Comparison of ENCODE assay signal across 1 cellular context in genomic region chr19:16495982-16496612, GRCh38.
TF ChIP-seq lines count a peak whose summit lies in the region.

TSS of gene C19orf44 (plus strand) at chr19:16496394. CDS start at chr19:16500793, 4,399 bp downstream.
TSS of gene CALR3 (minus strand) at chr19:16496167. CDS start at chr19:16496129, 38 bp downstream.

TF ChIP-seq in HepG2, 621 proteins besides CTCF, POLR2A, EP300 and RAD21 (continued from another document):
- TF ChIP-seq, protein P1, sequence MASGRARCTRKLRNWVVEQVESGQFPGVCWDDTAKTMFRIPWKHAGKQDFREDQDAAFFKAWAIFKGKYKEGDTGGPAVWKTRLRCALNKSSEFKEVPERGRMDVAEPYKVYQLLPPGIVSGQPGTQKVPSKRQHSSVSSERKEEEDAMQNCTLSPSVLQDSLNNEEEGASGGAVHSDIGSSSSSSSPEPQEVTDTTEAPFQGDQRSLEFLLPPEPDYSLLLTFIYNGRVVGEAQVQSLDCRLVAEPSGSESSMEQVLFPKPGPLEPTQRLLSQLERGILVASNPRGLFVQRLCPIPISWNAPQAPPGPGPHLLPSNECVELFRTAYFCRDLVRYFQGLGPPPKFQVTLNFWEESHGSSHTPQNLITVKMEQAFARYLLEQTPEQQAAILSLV (CRISPR knock-in tag; IDR thresholded peaks at IDR 0.05; ENCODE audit: borderline replicate concordance) = peak; percentile 41; the same call in 1 of the 2 replicates
- TF ChIP-seq ZZZ3 (CRISPR knock-in tag; IDR thresholded peaks at IDR 0.05; ENCODE audit: borderline replicate concordance) (0 out of 2 replicates have a peak, but pooled peaks have one; percentile 15), ARNT (IDR thresholded peaks at IDR 0.05) (no peak), KMT2A (CRISPR knock-in tag; IDR thresholded peaks at IDR 0.05) (peak; percentile 33; the same call in 1 of the 2 replicates), NFE2L1 (CRISPR knock-in tag; IDR thresholded peaks at IDR 0.05; ENCODE audit: borderline replicate concordance) (no peak), ZMYM2 (CRISPR knock-in tag; IDR thresholded peaks at IDR 0.05) (no peak), ZNF839 (CRISPR knock-in tag; IDR thresholded peaks at IDR 0.05; ENCODE audit: borderline replicate concordance) (0 out of 2 replicates have a peak, but pooled peaks have one; percentile 11), ZNF17 (CRISPR knock-in tag; IDR thresholded peaks at IDR 0.05) (no peak), TFDP2 (CRISPR knock-in tag; IDR thresholded peaks at IDR 0.05) (peak; percentile 85), CSRNP2 (CRISPR knock-in tag; conservative IDR thresholded peaks at IDR 0.05; ENCODE audit: low read depth) (no peak), ZNF34 (CRISPR knock-in tag; IDR thresholded peaks at IDR 0.05; ENCODE audit: borderline replicate concordance) (peak; percentile 51; the same call in 1 of the 2 replicates), GLI4 (CRISPR knock-in tag; IDR thresholded peaks at IDR 0.05; ENCODE audit: borderline replicate concordance) (no peak), HNF4A (CRISPR knock-in tag; IDR thresholded peaks at IDR 0.05) (no peak), ZSCAN25 (CRISPR knock-in tag; IDR thresholded peaks at IDR 0.05) (0 out of 2 replicates have a peak, but pooled peaks have one; percentile 7), ZKSCAN1 (IDR thresholded peaks at IDR 0.05; ENCODE audit: low read length) (no peak), TARDBP (CRISPR knock-in tag; IDR thresholded peaks at IDR 0.05) (peak; percentile 72), ATF5 (CRISPR knock-in tag; IDR thresholded peaks at IDR 0.05; ENCODE audit: low read depth) (no peak), ZNF788 (CRISPR knock-in tag; IDR thresholded peaks at IDR 0.05; ENCODE audit: borderline replicate concordance) (peak; percentile 75; the same call in 1 of the 2 replicates), ARID4A (CRISPR knock-in tag; IDR thresholded peaks at IDR 0.05; ENCODE audit: borderline replicate concordance) (peak; percentile 90), SATB2 (CRISPR knock-in tag; IDR thresholded peaks at IDR 0.05) (no peak), PPARG (CRISPR knock-in tag; conservative IDR thresholded peaks at IDR 0.05) (no peak), ZNF598 (CRISPR knock-in tag; IDR thresholded peaks at IDR 0.05; ENCODE audit: borderline replicate concordance) (peak; percentile 40; the same call in 1 of the 2 replicates), ZNF766 (CRISPR knock-in tag; IDR thresholded peaks at IDR 0.05; ENCODE audit: borderline replicate concordance) (peak; percentile 42; the same call in 1 of the 2 replicates), KDM4B (CRISPR knock-in tag; IDR thresholded peaks at IDR 0.05) (no peak), ZNF607 (CRISPR knock-in tag; IDR thresholded peaks at IDR 0.05; ENCODE audit: borderline replicate concordance) (peak; percentile 92; the same call in 1 of the 2 replicates), ZNF761 (CRISPR knock-in tag; conservative IDR thresholded peaks at IDR 0.05) (no peak), NR2C2 (CRISPR knock-in tag; IDR thresholded peaks at IDR 0.05; ENCODE audit: borderline replicate concordance) (peak; percentile 97), ZNF747 (CRISPR knock-in tag; IDR thresholded peaks at IDR 0.05; ENCODE audit: borderline replicate concordance) (peak; percentile 81; the same call in 1 of the 2 replicates), SIN3A (IDR thresholded peaks at IDR 0.05; ENCODE audit: borderline replicate concordance, low read depth, low read length) (peak; percentile 71; the same call in 1 of the 2 replicates), RXRB (CRISPR knock-in tag; IDR thresholded peaks at IDR 0.05; ENCODE audit: borderline replicate concordance) (peak; percentile 50; the same call in 1 of the 2 replicates), ZNF660 (CRISPR knock-in tag; IDR thresholded peaks at IDR 0.05; ENCODE audit: borderline replicate concordance, low read depth) (no peak), KDM2A (CRISPR knock-in tag; IDR thresholded peaks at IDR 0.05; ENCODE audit: borderline replicate concordance, low read depth) (no peak; the same call in 1 of the 2 replicates), ZMYM3 (CRISPR knock-in tag; IDR thresholded peaks at IDR 0.05) (no peak; the same call in 1 of the 2 replicates), PHF5A (CRISPR knock-in tag; IDR thresholded peaks at IDR 0.05; ENCODE audit: low read depth, unreplicated experiment) (no peak), ELF3 (CRISPR knock-in tag; IDR thresholded peaks at IDR 0.05) (peak; percentile 51; the same call in 1 of the 2 replicates), ZFY (CRISPR knock-in tag; IDR thresholded peaks at IDR 0.05) (peak; percentile 81), POGK (CRISPR knock-in tag; conservative IDR thresholded peaks at IDR 0.05) (peak; percentile 82)
- TF ChIP-seq, protein P2, sequence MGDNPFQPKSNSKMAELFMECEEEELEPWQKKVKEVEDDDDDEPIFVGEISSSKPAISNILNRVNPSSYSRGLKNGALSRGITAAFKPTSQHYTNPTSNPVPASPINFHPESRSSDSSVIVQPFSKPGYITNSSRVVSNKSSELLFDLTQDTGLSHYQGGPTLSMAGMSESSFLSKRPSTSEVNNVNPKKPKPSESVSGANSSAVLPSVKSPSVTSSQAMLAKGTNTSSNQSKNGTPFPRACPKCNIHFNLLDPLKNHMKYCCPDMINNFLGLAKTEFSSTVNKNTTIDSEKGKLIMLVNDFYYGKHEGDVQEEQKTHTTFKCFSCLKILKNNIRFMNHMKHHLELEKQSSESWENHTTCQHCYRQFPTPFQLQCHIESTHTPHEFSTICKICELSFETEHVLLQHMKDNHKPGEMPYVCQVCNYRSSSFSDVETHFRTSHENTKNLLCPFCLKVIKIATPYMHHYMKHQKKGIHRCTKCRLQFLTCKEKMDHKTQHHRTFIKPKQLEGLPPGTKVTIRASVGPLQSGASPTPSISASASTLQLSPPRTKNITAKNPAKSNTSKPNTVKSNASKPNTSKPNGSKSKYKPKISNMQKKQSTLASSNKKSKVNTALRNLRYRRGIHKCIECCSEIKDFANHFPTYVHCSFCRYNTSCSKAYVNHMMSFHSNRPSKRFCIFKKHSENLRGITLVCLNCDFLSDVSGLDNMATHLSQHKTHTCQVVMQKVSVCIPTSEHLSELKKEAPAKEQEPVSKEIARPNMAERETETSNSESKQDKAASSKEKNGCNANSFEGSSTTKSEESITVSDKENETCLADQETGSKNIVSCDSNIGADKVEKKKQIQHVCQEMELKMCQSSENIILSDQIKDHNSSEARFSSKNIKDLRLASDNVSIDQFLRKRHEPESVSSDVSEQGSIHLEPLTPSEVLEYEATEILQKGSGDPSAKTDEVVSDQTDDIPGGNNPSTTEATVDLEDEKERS (CRISPR knock-in tag; IDR thresholded peaks at IDR 0.05) = no peak
- TF ChIP-seq, protein P3, sequence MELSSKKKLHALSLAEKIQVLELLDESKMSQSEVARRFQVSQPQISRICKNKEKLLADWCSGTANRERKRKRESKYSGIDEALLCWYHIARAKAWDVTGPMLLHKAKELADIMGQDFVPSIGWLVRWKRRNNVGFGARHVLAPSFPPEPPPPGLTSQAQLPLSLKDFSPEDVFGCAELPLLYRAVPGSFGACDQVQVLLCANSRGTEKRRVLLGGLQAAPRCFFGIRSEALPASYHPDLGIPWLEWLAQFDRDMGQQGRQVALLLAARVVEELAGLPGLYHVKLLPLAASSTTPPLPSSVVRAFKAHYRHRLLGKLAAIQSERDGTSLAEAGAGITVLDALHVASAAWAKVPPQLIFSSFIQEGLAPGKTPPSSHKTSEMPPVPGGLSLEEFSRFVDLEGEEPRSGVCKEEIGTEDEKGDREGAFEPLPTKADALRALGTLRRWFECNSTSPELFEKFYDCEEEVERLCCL (CRISPR knock-in tag; IDR thresholded peaks at IDR 0.05; ENCODE audit: borderline replicate concordance) = no peak
- TF ChIP-seq, protein P4, sequence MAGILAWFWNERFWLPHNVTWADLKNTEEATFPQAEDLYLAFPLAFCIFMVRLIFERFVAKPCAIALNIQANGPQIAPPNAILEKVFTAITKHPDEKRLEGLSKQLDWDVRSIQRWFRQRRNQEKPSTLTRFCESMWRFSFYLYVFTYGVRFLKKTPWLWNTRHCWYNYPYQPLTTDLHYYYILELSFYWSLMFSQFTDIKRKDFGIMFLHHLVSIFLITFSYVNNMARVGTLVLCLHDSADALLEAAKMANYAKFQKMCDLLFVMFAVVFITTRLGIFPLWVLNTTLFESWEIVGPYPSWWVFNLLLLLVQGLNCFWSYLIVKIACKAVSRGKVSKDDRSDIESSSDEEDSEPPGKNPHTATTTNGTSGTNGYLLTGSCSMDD (CRISPR knock-in tag; IDR thresholded peaks at IDR 0.05) = no peak
TF ChIP-seq in HepG2: peak in this region for 203.
